16 cellular contexts compared by ENCODE assay signal in the genomic region with DNA sequence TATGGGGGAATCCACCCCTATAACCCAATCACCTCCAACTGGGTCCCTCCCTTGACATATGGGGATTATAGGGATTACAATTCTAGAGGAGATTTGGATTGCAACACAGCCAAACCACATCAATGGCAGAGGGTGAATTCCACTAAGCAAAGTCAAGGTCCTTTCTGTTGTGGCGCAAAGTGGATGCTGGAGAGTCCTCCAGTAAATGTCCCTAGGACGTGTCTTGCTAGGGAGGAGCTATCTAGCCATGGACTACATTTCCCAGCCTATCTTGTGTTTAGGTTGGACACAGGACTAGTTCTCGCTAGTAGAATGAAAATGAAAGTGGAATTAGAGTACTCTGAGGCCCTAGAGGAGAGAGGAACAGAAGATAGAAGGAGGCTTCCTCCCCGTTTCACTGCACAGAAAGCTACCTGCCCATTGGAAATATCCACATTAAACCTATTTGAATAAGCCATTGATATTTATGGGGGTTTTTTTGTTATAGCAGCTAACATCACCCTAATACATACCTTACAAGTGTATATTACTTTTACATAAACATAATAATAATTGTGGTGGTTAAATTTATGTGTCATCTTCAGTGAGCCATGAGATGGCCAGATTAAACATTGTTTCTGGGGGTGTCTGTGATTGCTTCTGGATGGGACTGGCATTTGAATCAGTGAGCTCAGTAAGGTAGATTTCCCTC. TPM values are rescaled to one million over a fixed set of nuclear protein-coding genes. Genes with fewer than 3 reads are reported as not detected.
DNase-seq lines count a peak whose midpoint lies in the region; ATAC-seq and TF ChIP-seq lines count a peak whose summit lies in the region.
"Had no signal": no experiment of that assay in that cellular context is flagged by ENCODE, and none has a peak within 500 bp of the region (broad histone marks: within the 10 kb centered on the region; RNA-seq: fewer than 3 reads in every experiment).

No MANE protein-coding gene starts in this region.

- H3K9me2 ChIP-seq in MM.1S (replicated peaks; ENCODE audit: insufficient read depth, low read length), result no peaks in the 10 kb centered on the region

- no peak overlapping the region for H3K9ac ChIP-seq in MM.1S (ENCODE audit: low read length)

- H3K27me3 ChIP-seq in MM.1S (replicated peaks; ENCODE audit: insufficient read depth, low read length) (no peaks in the 10 kb centered on the region), BE2C (peaks cover 3% of the 10 kb centered on the region)
- H3K27me3 ChIP-seq: SJCRH30 had no signal

- H3K4me3 ChIP-seq in MM.1S (ENCODE audit: low read length) (no peak overlapping the region), BE2C (ENCODE audit: low read depth, low read length) (no peak overlapping the region)
- H3K4me3 ChIP-seq: SJCRH30 had no signal

- no peak for TF ChIP-seq CTCF in MM.1S (IDR thresholded peaks at IDR 0.05; ENCODE audit: low read length)
- TF ChIP-seq CTCF in BE2C (IDR thresholded peaks at IDR 0.05; ENCODE audit: low read depth, low read length), result no peak

- no peaks in the 10 kb centered on the region for H4K20me1 ChIP-seq in MM.1S (ENCODE audit: insufficient read depth, low read length)

- no peaks in the 10 kb centered on the region for H3K4me1 ChIP-seq in MM.1S (ENCODE audit: low read length)
- H3K4me1 ChIP-seq in BE2C, result no peaks in the 10 kb centered on the region
- H3K4me1 ChIP-seq: SJCRH30 had no signal

- H3K36me3 ChIP-seq in MM.1S (replicated peaks; ENCODE audit: insufficient read depth, low read length) (no peaks in the 10 kb centered on the region), BE2C (no peaks in the 10 kb centered on the region)
- H3K36me3 ChIP-seq: SJCRH30 had no signal

- DNase-seq in NCI-H524 (lab: John Stamatoyannopoulos, UW) (peak; percentile 49 to 57), NCI-H524 treated with DMSO at 0.1 percent for 48 hours (lab: John Stamatoyannopoulos, UW) (no peak), MM.1S (peak; percentile 42), SW480 (ENCODE audit: low spot score) (peak; percentile 9), BE2C (no peak), left lobe of liver (ENCODE audit: low spot score) (no peak)
- DNase-seq: COR-L47, DMS79 treated with DMSO at 0.1 percent for 48 hours, H7, NCI-H1092, NCI-H1694, NCI-H345, SJCRH30, SW 1271 had no signal

- no peak overlapping the region for H3K27ac ChIP-seq in MM.1S (ENCODE audit: low read length)
- H3K27ac ChIP-seq: SJCRH30 had no signal

- no peaks in the 10 kb centered on the region for H3K9me3 ChIP-seq in MM.1S (replicated peaks; ENCODE audit: insufficient read depth, low read length)
- no peaks in the 10 kb centered on the region for H3K9me3 ChIP-seq in BE2C
- H3K9me3 ChIP-seq: SJCRH30 had no signal

- H3F3A ChIP-seq in MM.1S (ENCODE audit: insufficient read depth, low read length), result no peaks in the 10 kb centered on the region

- H3K4me2 ChIP-seq in MM.1S (ENCODE audit: low read depth, low read length), result peak overlapping the region; percentile 41; the same call in 1 of the 2 replicates

- H2AFZ ChIP-seq in MM.1S (ENCODE audit: low read length), result 0 out of 2 replicates have a peak overlapping the region, but pooled peaks have one; percentile 7

- ATAC-seq in HG03378 (IDR thresholded peaks at IDR 0.05; ENCODE audit: unreplicated experiment), result no peak
- no peak for ATAC-seq in GM18870 (IDR thresholded peaks at IDR 0.05; ENCODE audit: unreplicated experiment)
- ATAC-seq in left lobe of liver, result no peak

- no peaks in the 10 kb centered on the region for H3K79me2 ChIP-seq in MM.1S (ENCODE audit: low read length)

RNA-seq across cellular contexts. Expression of a gene that starts 56.7 kb away (rescaled TPM):
- 3.6 TPM for polyA plus RNA-seq in BE2C (2012; ENCODE audit: insufficient read depth, insufficient read length, low read depth)
- total RNA-seq in left lobe of liver, result 5.2 TPM

Comparison
In these comparisons a context has a peak if more than half of its experiments do, and no peak if none do; other contexts are left out.
1. DNase-seq: peak in NCI-H524 (2 of 2), MM.1S (single experiment) and SW480 (single experiment); none in NCI-H524 treated with DMSO at 0.1 percent for 48 hours (single experiment), BE2C (single experiment) and left lobe of liver (single experiment).